ENCODE assay signal across 19 cellular contexts in genomic region chr2:217421834-217422233, GRCh38.
DNase-seq lines count a peak whose midpoint lies in the region; ATAC-seq and TF ChIP-seq lines count a peak whose summit lies in the region.
"Had no signal": no experiment of that assay in that cellular context is flagged by ENCODE, and none has a peak within 500 bp of the region (broad histone marks: within the 10 kb centered on the region; RNA-seq: fewer than 3 reads in every experiment).

No MANE protein-coding gene starts in this region.

- H3K4me3 Mint-ChIP-seq in mesothelial cell of epicardium, result no peak overlapping the region
- H3K4me3 Mint-ChIP-seq: HFFc6 had no signal

- TF ChIP-seq POLR2A in uterus (IDR thresholded peaks at IDR 0.05), result no peak

- peak overlapping the region; percentile 53 for H3K27ac Mint-ChIP-seq in mesothelial cell of epicardium
- H3K27ac Mint-ChIP-seq: HFFc6 had no signal

- H3K27me3 Mint-ChIP-seq in mesothelial cell of epicardium (ENCODE audit: low read depth), result no peaks in the 10 kb centered on the region

- H3K9me3 ChIP-seq in uterus, result no peaks in the 10 kb centered on the region

- intact Hi-C loops in uterus (cut with DNase I; ENCODE audit: low total_unique reads), result no loop called here

- TF ChIP-seq CTCF in mesothelial cell of epicardium (IDR thresholded peaks at IDR 0.05; ENCODE audit: unreplicated experiment) (no peak), uterus (IDR thresholded peaks at IDR 0.05) (no peak)

- peaks cover 0 to 4% of the 10 kb centered on the region in 2 donors for H3K4me1 ChIP-seq in uterus

- H3K36me3 ChIP-seq in uterus, result no peaks in the 10 kb centered on the region

- H3K9me3 Mint-ChIP-seq in mesothelial cell of epicardium, result peaks cover 6% of the 10 kb centered on the region
- H3K9me3 Mint-ChIP-seq: HFFc6 had no signal

- peaks cover 22% of the 10 kb centered on the region for H3K36me3 Mint-ChIP-seq in mesothelial cell of epicardium

- no peak overlapping the region for H3K4me3 ChIP-seq in uterus
- H3K4me3 ChIP-seq: K562 had no signal

- peak; percentile 44 for DNase-seq in NCI-H82 (lab: John Stamatoyannopoulos, UW)
- DNase-seq in NCI-H82 treated with DMSO at 0.1 percent for 48 hours (lab: John Stamatoyannopoulos, UW; ENCODE audit: unreplicated experiment), result no peak
- DNase-seq in mesothelial cell of epicardium (ENCODE audit: low spot score in 2 of 2, unreplicated experiment in 2 of 2), result no peak
- no peak for DNase-seq in uterus
- DNase-seq: AML-193, DMS79, H7, HFFc6, NCI-H1105 treated with DMSO at 0.1 percent for 48 hours, NCI-H1694, NCI-H2081 treated with DMSO at 0.1 percent for 48 hours had no signal

- H3K27ac ChIP-seq in uterus, result peak overlapping the region; percentile 75 to 79
- H3K27ac ChIP-seq: 22Rv1, C4-2B had no signal

- ATAC-seq in HG02870 (IDR thresholded peaks at IDR 0.05; ENCODE audit: unreplicated experiment), result peak; percentile 75
- no peak for ATAC-seq in GM21447 (IDR thresholded peaks at IDR 0.05; ENCODE audit: unreplicated experiment)
- no peak for ATAC-seq in GM21723 (IDR thresholded peaks at IDR 0.05; ENCODE audit: unreplicated experiment)
- no peak for ATAC-seq in GM18519 (IDR thresholded peaks at IDR 0.05; ENCODE audit: low FRiP score, unreplicated experiment)
- ATAC-seq: K562, Right ventricle myocardium inferior had no signal

- H3K4me1 Mint-ChIP-seq in mesothelial cell of epicardium, result peaks cover 14% of the 10 kb centered on the region

- no peaks in the 10 kb centered on the region for H3K27me3 ChIP-seq in uterus
